Comparison of ENCODE assay signal across 18 cellular contexts in genomic region chr19:28137772-28138171, GRCh38.
DNase-seq lines count a peak whose midpoint lies in the region; ATAC-seq and TF ChIP-seq lines count a peak whose summit lies in the region.
"Had no signal": no experiment of that assay in that cellular context is flagged by ENCODE, and none has a peak within 500 bp of the region (broad histone marks: within the 10 kb centered on the region; RNA-seq: fewer than 3 reads in every experiment).

No MANE protein-coding gene starts in this region.

- H4K91ac ChIP-seq in trophoblast cell (ENCODE audit: low read depth, low read length): peak overlapping the region; percentile 72

- peak; percentile 66 for DNase-seq in islet precursor cell
- no peak for DNase-seq in neural crest cell (ENCODE audit: low read depth, low spot score)
- no peak for DNase-seq in trophoblast cell
- DNase-seq: Caco-2; CD4-positive, CD25-positive, alpha-beta regulatory T cell; CD8-positive, alpha-beta T cell; DMS153; DND-41; H9; HFFc6 had no signal

- H3K27me3 Mint-ChIP-seq in neural crest cell (ENCODE audit: low read depth): peaks cover 78% of the 10 kb centered on the region
- H3K27me3 Mint-ChIP-seq in activated T-helper 17 cell treated with anti-CD3 and anti-CD28 coated beads, Interleukin-2, amount 50 U/mL, for 72 hours: no peaks in the 10 kb centered on the region
- H3K27me3 Mint-ChIP-seq: B cell; CD4-positive, CD25-positive, alpha-beta regulatory T cell had no signal

- no peaks in the 10 kb centered on the region for H3K27me3 ChIP-seq in trophoblast cell (ENCODE audit: insufficient read depth, low read length)
- H3K27me3 ChIP-seq: BLaER1 had no signal

- H3K9ac ChIP-seq in trophoblast cell (ENCODE audit: low read length): no peak overlapping the region
- H3K9ac ChIP-seq: BLaER1 had no signal

- H3K4me3 Mint-ChIP-seq in neural crest cell: no peak overlapping the region
- H3K4me3 Mint-ChIP-seq in activated T-helper 17 cell treated with anti-CD3 and anti-CD28 coated beads, Interleukin-2, amount 50 U/mL, for 72 hours: no peak overlapping the region
- H3K4me3 Mint-ChIP-seq: B cell; CD4-positive, CD25-positive, alpha-beta regulatory T cell; CD8-positive, alpha-beta T cell; GM23338; H9; HFFc6 had no signal

- H2AFZ ChIP-seq in trophoblast cell (ENCODE audit: insufficient read depth, low read length, poor library complexity): no peak overlapping the region
- H2AFZ ChIP-seq: GM23338 had no signal

- H3K14ac ChIP-seq in trophoblast cell (ENCODE audit: low read length): peak overlapping the region; percentile 90

- H3K27ac Mint-ChIP-seq in neural crest cell (ENCODE audit: unreplicated experiment): peak overlapping the region; percentile 24
- H3K27ac Mint-ChIP-seq in activated T-helper 17 cell treated with anti-CD3 and anti-CD28 coated beads, Interleukin-2, amount 50 U/mL, for 72 hours: no peak overlapping the region
- H3K27ac Mint-ChIP-seq: B cell; CD4-positive, CD25-positive, alpha-beta regulatory T cell; CD8-positive, alpha-beta T cell; GM23338; H9; HFFc6 had no signal

- H3K79me2 ChIP-seq in trophoblast cell (ENCODE audit: control insufficient read depth, insufficient read depth, low read length, poor library complexity): peaks cover 6% of the 10 kb centered on the region

- WGBS in trophoblast cell (ENCODE audit: extremely low coverage, insufficient coverage, insufficient read length): no CpG with 5 or more reads among the region's 4 CpGs

- no peaks in the 10 kb centered on the region for H3K36me3 ChIP-seq in trophoblast cell (ENCODE audit: control insufficient read depth in 1 of 2, insufficient read depth in 2 of 2, low read length in 2 of 2)
- H3K36me3 ChIP-seq: BLaER1 had no signal

- no peaks in the 10 kb centered on the region for H3K36me3 Mint-ChIP-seq in neural crest cell (ENCODE audit: low read depth)
- no peaks in the 10 kb centered on the region for H3K36me3 Mint-ChIP-seq in activated T-helper 17 cell treated with anti-CD3 and anti-CD28 coated beads, Interleukin-2, amount 50 U/mL, for 72 hours (ENCODE audit: low read depth)
- H3K36me3 Mint-ChIP-seq: CD4-positive, CD25-positive, alpha-beta regulatory T cell; CD8-positive, alpha-beta T cell had no signal

- peak overlapping the region; percentile 53 for H2BK5ac ChIP-seq in trophoblast cell (ENCODE audit: low read depth, low read length, poor library complexity)

- no peak overlapping the region for H3K23ac ChIP-seq in trophoblast cell (ENCODE audit: low read length)

- H2AK5ac ChIP-seq in trophoblast cell (ENCODE audit: low read length): peak overlapping the region; percentile 86

- peak overlapping the region; percentile 95 for H2BK12ac ChIP-seq in trophoblast cell (ENCODE audit: low read length)

- peak overlapping the region; percentile 85 for H2BK120ac ChIP-seq in trophoblast cell (ENCODE audit: insufficient read depth, low read length, poor library complexity)

- H3K4me1 ChIP-seq in trophoblast cell (ENCODE audit: control insufficient read depth in 1 of 2, insufficient read depth in 2 of 2, low read length in 2 of 2): peaks cover 21% of the 10 kb centered on the region in 2 experiments
- H3K4me1 ChIP-seq: BLaER1, Caco-2 had no signal

- no peak overlapping the region for H3K4me3 ChIP-seq in trophoblast cell (ENCODE audit: low read depth, low read length)
- H3K4me3 ChIP-seq: BLaER1, GM23338 had no signal

- H3K27ac ChIP-seq in trophoblast cell (ENCODE audit: low read depth, low read length): no peak overlapping the region
- H3K27ac ChIP-seq: BLaER1, C4-2B had no signal

- ATAC-seq in GM19035 (IDR thresholded peaks at IDR 0.05; ENCODE audit: unreplicated experiment) (no peak), GM21360 (IDR thresholded peaks at IDR 0.05; ENCODE audit: unreplicated experiment) (no peak)
- ATAC-seq in activated T-helper 17 cell treated with anti-CD3 and anti-CD28 coated beads, Interleukin-2, amount 50 U/mL, for 72 hours (replicated peaks): no peak
- ATAC-seq: CD8-positive, alpha-beta T cell; GM23338; HCT116 had no signal

- no peaks in the 10 kb centered on the region for H3K9me3 Mint-ChIP-seq in neural crest cell
- peaks cover 19% of the 10 kb centered on the region for H3K9me3 Mint-ChIP-seq in activated T-helper 17 cell treated with anti-CD3 and anti-CD28 coated beads, Interleukin-2, amount 50 U/mL, for 72 hours

- H3K9me3 ChIP-seq in trophoblast cell (ENCODE audit: insufficient read depth, low read depth, low read length): peaks cover 6% of the 10 kb centered on the region
- H3K9me3 ChIP-seq: BLaER1, Caco-2 had no signal

- H3K4ac ChIP-seq in trophoblast cell (ENCODE audit: low read depth, low read length): peak overlapping the region; percentile 37

- peaks cover 45% of the 10 kb centered on the region for H3K79me1 ChIP-seq in trophoblast cell (ENCODE audit: low read length)

- peaks cover 18% of the 10 kb centered on the region for H3K4me1 Mint-ChIP-seq in neural crest cell
- H3K4me1 Mint-ChIP-seq in activated T-helper 17 cell treated with anti-CD3 and anti-CD28 coated beads, Interleukin-2, amount 50 U/mL, for 72 hours: no peaks in the 10 kb centered on the region
- H3K4me1 Mint-ChIP-seq: B cell; CD4-positive, CD25-positive, alpha-beta regulatory T cell had no signal

- no peak for TF ChIP-seq CTCF in neural crest cell (conservative IDR thresholded peaks at IDR 0.05)

- no peak overlapping the region for H4K12ac ChIP-seq in trophoblast cell (ENCODE audit: low read depth, low read length)

- H3K18ac ChIP-seq in trophoblast cell (ENCODE audit: low read length): no peak overlapping the region

- no peak overlapping the region for H3K4me2 ChIP-seq in trophoblast cell (ENCODE audit: low read length)
- H3K4me2 ChIP-seq: BLaER1, GM23338 had no signal

- peak overlapping the region; percentile 71 for H4K8ac ChIP-seq in trophoblast cell (ENCODE audit: low read depth, low read length)
